8 cellular contexts compared by ENCODE assay signal in the genomic region with DNA sequence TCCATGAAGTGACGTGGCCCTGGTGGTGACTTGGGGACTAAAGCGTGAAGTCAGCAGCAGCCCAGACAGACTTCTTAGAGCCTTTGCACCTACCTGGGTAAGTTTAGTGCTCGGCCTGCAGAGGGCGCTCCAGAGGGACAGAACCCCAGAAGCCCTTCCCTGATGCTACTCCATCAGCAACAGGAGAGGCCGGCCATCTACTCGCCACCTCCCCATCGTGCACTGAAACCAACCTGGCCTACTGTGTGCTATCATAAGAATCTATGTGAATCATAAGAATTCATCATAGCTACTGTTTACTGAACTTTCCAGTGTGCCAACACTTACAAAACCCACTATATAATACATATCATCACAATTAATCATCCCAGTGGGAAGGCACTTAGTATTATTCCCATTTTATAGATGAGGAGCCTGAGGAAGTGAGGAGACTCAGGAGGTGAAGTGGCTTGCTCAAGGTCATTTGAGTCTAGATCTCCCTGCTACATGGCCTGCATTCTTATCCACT. TPM values are rescaled to one million over a fixed set of nuclear protein-coding genes. Genes with fewer than 3 reads are reported as not detected.
DNase-seq lines count a peak whose midpoint lies in the region; ATAC-seq and TF ChIP-seq lines count a peak whose summit lies in the region.

No MANE protein-coding gene starts in this region.

- intact Hi-C loops in Panc1 (cut with micrococcal nuclease; ENCODE audit: unreplicated experiment) = no loop called here

- H3K4me1 Mint-ChIP-seq in endodermal cell = peaks cover 13% of the 10 kb centered on the region

- in situ Hi-C loops in Panc1 (cut with HindIII; ENCODE audit: low pct_unique_long_range_greater_than_20kb, low sequenced_read_pairs) = no loop called here

- no TSS peak for BruUV-seq in Panc1 (replicated peaks; lab: Mats Ljungman, UMichigan)

- POLR2A ChIA-PET in Panc1 (lab: Charles Lee) = no interaction called here

- no peaks in the 10 kb centered on the region for H3K36me3 ChIP-seq in Panc1 (ENCODE audit: control insufficient read depth, insufficient read depth, low read length)
- no peaks in the 10 kb centered on the region for H3K36me3 ChIP-seq in endodermal cell (ENCODE audit: control insufficient read depth, insufficient read depth, low read length)

- ATAC-seq in Panc1 (no peak), HG02981 (IDR thresholded peaks at IDR 0.05; ENCODE audit: unreplicated experiment) (no peak), HG02973 (IDR thresholded peaks at IDR 0.05; ENCODE audit: unreplicated experiment) (no peak), HG02840 (IDR thresholded peaks at IDR 0.05; ENCODE audit: low FRiP score, unreplicated experiment) (no peak)

- no peak overlapping the region for H3K9ac ChIP-seq in endodermal cell (ENCODE audit: extremely low read depth, low read length, poor library complexity, severe bottlenecking)

- peaks cover 9% of the 10 kb centered on the region; the same call in 1 of the 2 replicates for H3K4me1 ChIP-seq in Panc1 (ENCODE audit: control insufficient read depth, insufficient read depth, low read length)
- peaks cover 8% of the 10 kb centered on the region for H3K4me1 ChIP-seq in endodermal cell (ENCODE audit: control insufficient read depth, insufficient read depth, low read length)

- H3K4me3 ChIP-seq in Panc1 (ENCODE audit: low read depth in 2 of 2, low read length in 2 of 2) = no peak overlapping the region
- no peak overlapping the region for H3K4me3 ChIP-seq in endodermal cell (ENCODE audit: low read length)

- H3K27me3 ChIP-seq in Panc1 (ENCODE audit: control insufficient read depth, insufficient read depth, low read length) (no peaks in the 10 kb centered on the region), endodermal cell (ENCODE audit: control insufficient read depth, insufficient read depth, low read length, poor library complexity, severe bottlenecking) (no peaks in the 10 kb centered on the region)

- H3K4me3 Mint-ChIP-seq in endodermal cell = no peak overlapping the region

- no peaks in the 10 kb centered on the region for H3K9me3 Mint-ChIP-seq in endodermal cell

- H3K27me3 Mint-ChIP-seq in endodermal cell (ENCODE audit: insufficient read depth) = peaks cover 14% of the 10 kb centered on the region

- CTCF ChIA-PET in Panc1 (lab: Charles Lee) = interaction anchor here (1.0 kb wide), 1 partner anchor 8 kb away, joined by 3 read pairs; the partner anchor contains the start of gene EDN2

- H3K27ac ChIP-seq in Panc1 (ENCODE audit: low read length) = no peak overlapping the region
- H3K27ac ChIP-seq in endodermal cell (ENCODE audit: low read depth, low read length) = no peak overlapping the region

- H3K27ac Mint-ChIP-seq in endodermal cell = no peak overlapping the region

- peak; percentile 45 for DNase-seq in activated naive CD4-positive, alpha-beta T cell treated with Interleukin-2 at 50 U/mL for 16 hours
- DNase-seq in activated naive CD4-positive, alpha-beta T cell (lab: John Stamatoyannopoulos, UW) = no peak
- DNase-seq in Panc1 (ENCODE audit: low read depth, low spot score) (no peak), endodermal cell (peak; percentile 89)
- peak; percentile 48 for DNase-seq in stimulated activated CD4-positive, alpha-beta T cell treated with anti-CD3 and anti-CD28 coated beads, Interleukin-4, amount 100 ng/mL, for 1 hour

- H3K9me3 ChIP-seq in Panc1 (ENCODE audit: control insufficient read depth, insufficient read depth, low read depth, low read length) (no peaks in the 10 kb centered on the region), endodermal cell (ENCODE audit: control insufficient read depth, low read length) (no peaks in the 10 kb centered on the region)

- WGBS in endodermal cell (ENCODE audit: insufficient coverage in 1 of 2, insufficient read length in 1 of 2), 2 experiments = 76 to 77% methylated on average over 5 to 7 of the region's 7 CpGs

- H3K36me3 Mint-ChIP-seq in endodermal cell (ENCODE audit: low read depth) = no peaks in the 10 kb centered on the region

- TF ChIP-seq CTCF in Panc1 (IDR thresholded peaks at IDR 0.05) = peak; percentile 89
- TF ChIP-seq CTCF in endodermal cell (conservative IDR thresholded peaks at IDR 0.05) = peak; percentile 88

RNA-seq across cellular contexts. Expression of gene EDN2, which starts 7.9 kb away (rescaled TPM):
- total RNA-seq in Panc1 (2021; ENCODE audit: unreplicated experiment) (not detected), endodermal cell (not detected)
- polyA plus RNA-seq in Panc1 (2012; ENCODE audit: insufficient read length) = 0.24 TPM
- 0.18 TPM for polyA plus RNA-seq in endodermal cell (2013, experiment 1 of 2)
- not detected for polyA plus RNA-seq in endodermal cell (2013, experiment 2 of 2)

Comparison
In these comparisons a context has a peak if more than half of its experiments do, and no peak if none do; other contexts are left out.
1. DNase-seq: peak in activated naive CD4-positive, alpha-beta T cell treated with Interleukin-2 at 50 U/mL for 16 hours (single experiment), endodermal cell (single experiment) and stimulated activated CD4-positive, alpha-beta T cell treated with anti-CD3 and anti-CD28 coated beads, Interleukin-4, amount 100 ng/mL, for 1 hour (single experiment); none in activated naive CD4-positive, alpha-beta T cell (0 of 4) and Panc1 (single experiment).